In the genomic region with DNA sequence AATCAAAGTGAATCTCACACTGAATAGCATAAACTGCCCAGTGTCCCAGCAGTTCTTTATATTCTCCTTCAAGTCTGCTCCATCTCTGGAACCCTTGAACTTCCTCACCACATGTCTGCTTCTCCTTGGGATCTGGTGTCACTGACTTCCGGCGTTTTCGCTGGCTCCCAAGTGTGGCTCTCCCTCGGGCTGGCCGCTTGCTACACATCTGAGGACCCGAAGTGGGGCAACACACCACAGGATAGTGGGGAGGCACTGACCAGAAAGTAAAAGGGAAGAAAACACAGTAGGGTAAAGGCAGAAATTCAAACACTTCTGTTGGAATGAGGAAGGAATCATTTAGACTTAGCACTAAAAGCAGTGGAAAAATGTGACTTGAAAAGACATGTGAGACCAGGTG, we compare ENCODE assay signal across 1 cellular context.
TF ChIP-seq lines count a peak whose summit lies in the region.

No MANE protein-coding gene starts in this region.

TF ChIP-seq in IMR-90, 13 proteins besides CTCF, POLR2A, EP300 and RAD21:
- TF ChIP-seq MAFK (IDR thresholded peaks at IDR 0.05; ENCODE audit: low read depth, low read length) = no peak
- no peak for TF ChIP-seq CEBPB (IDR thresholded peaks at IDR 0.05; ENCODE audit: low read depth, low read length)
- no peak for TF ChIP-seq NFE2L2 (IDR thresholded peaks at IDR 0.05; ENCODE audit: low read depth, low read length)
- TF ChIP-seq, protein P1, sequence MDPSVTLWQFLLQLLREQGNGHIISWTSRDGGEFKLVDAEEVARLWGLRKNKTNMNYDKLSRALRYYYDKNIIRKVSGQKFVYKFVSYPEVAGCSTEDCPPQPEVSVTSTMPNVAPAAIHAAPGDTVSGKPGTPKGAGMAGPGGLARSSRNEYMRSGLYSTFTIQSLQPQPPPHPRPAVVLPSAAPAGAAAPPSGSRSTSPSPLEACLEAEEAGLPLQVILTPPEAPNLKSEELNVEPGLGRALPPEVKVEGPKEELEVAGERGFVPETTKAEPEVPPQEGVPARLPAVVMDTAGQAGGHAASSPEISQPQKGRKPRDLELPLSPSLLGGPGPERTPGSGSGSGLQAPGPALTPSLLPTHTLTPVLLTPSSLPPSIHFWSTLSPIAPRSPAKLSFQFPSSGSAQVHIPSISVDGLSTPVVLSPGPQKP (IDR thresholded peaks at IDR 0.05; ENCODE audit: borderline replicate concordance, low read depth, low read length) = no peak
- no peak for TF ChIP-seq MXI1 (IDR thresholded peaks at IDR 0.05; ENCODE audit: borderline replicate concordance, low read depth, low read length)
- TF ChIP-seq, protein P2, sequence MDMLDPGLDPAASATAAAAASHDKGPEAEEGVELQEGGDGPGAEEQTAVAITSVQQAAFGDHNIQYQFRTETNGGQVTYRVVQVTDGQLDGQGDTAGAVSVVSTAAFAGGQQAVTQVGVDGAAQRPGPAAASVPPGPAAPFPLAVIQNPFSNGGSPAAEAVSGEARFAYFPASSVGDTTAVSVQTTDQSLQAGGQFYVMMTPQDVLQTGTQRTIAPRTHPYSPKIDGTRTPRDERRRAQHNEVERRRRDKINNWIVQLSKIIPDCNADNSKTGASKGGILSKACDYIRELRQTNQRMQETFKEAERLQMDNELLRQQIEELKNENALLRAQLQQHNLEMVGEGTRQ (IDR thresholded peaks at IDR 0.05; ENCODE audit: low read depth, low read length) = no peak
- no peak for TF ChIP-seq SMC3 (IDR thresholded peaks at IDR 0.05; ENCODE audit: low read depth, low read length)
- TF ChIP-seq FOS (IDR thresholded peaks at IDR 0.05; ENCODE audit: low read depth, low read length) = no peak
- no peak for TF ChIP-seq MAZ (IDR thresholded peaks at IDR 0.05; ENCODE audit: borderline replicate concordance, low read depth, low read length)
- no peak for TF ChIP-seq BHLHE40 (IDR thresholded peaks at IDR 0.05; ENCODE audit: low read depth, low read length)
- no peak for TF ChIP-seq RCOR1 (IDR thresholded peaks at IDR 0.05; ENCODE audit: insufficient replicate concordance, low read length)
- TF ChIP-seq CHD1 (IDR thresholded peaks at IDR 0.05; ENCODE audit: low read depth, low read length) = no peak
- no peak for TF ChIP-seq RFX5 (IDR thresholded peaks at IDR 0.05; ENCODE audit: low read depth, low read length)
